In genomic region chr6:66926060-66926459, GRCh38 we compare ENCODE assay signal across 14 cellular contexts.
A peak's percentile ranks its signal among the peaks of the same experiment; 100 is the strongest.
DNase-seq lines count a peak whose midpoint lies in the region; FAIRE-seq and TF ChIP-seq lines count a peak whose summit lies in the region.
"Had no signal": no experiment of that assay in that cellular context is flagged by ENCODE, and none has a peak within 500 bp of the region (broad histone marks: within the 10 kb centered on the region; RNA-seq: fewer than 3 reads in every experiment).

No MANE protein-coding gene starts in this region.

- H3K27me3 Mint-ChIP-seq in endodermal cell (ENCODE audit: insufficient read depth), result peaks cover 11% of the 10 kb centered on the region
- H3K27me3 Mint-ChIP-seq: B cell; stimulated activated naive CD8-positive, alpha-beta T cell treated with anti-CD3 and anti-CD28 coated beads, Interleukin-15, amount 100 ng/mL, for 72 hours had no signal

- WGBS in endodermal cell (ENCODE audit: insufficient coverage in 1 of 2, insufficient read length in 1 of 2), 2 experiments, result 87 to 96% methylated on average over 5 of the region's 5 CpGs
- 89 to 92% (median 90%) methylated on average over 5 of the region's 5 CpGs for WGBS in ovary, 3 donors

- no peak overlapping the region for H3K9ac ChIP-seq in endodermal cell (ENCODE audit: extremely low read depth, low read length, poor library complexity, severe bottlenecking)

- peak; percentile 49 for TF ChIP-seq CTCF in C4-2B (conservative IDR thresholded peaks at IDR 0.05)
- TF ChIP-seq CTCF in endodermal cell (conservative IDR thresholded peaks at IDR 0.05), result peak; percentile 57
- no peak for TF ChIP-seq CTCF in ovary (IDR thresholded peaks at IDR 0.05)

- DNase-seq in HTR-8/SVneo (ENCODE audit: insufficient read length, low spot score) (peak; percentile 2), OCI-M1 (lab: John Stamatoyannopoulos, UW) (peak; percentile 52), endodermal cell (no peak), NCI-H1105 treated with DMSO at 0.1 percent for 48 hours (lab: John Stamatoyannopoulos, UW) (no peak), globus pallidus (ENCODE audit: low spot score) (no peak), NCI-H2227 treated with DMSO at 0.1 percent for 48 hours (lab: John Stamatoyannopoulos, UW) (no peak), ovary (no peak)
- DNase-seq: activated gamma-delta T cell; left lung; NCI-H1694; stimulated activated naive CD8-positive, alpha-beta T cell treated with anti-CD3 and anti-CD28 coated beads, Interleukin-15, amount 100 ng/mL, for 72 hours had no signal

- H3K36me3 ChIP-seq in endodermal cell (ENCODE audit: control insufficient read depth, insufficient read depth, low read length) (no peaks in the 10 kb centered on the region), ovary (no peaks in the 10 kb centered on the region)
- H3K36me3 ChIP-seq: left lung had no signal

- no peak overlapping the region for H3K4me3 Mint-ChIP-seq in endodermal cell
- H3K4me3 Mint-ChIP-seq: B cell; stimulated activated naive CD8-positive, alpha-beta T cell treated with anti-CD3 and anti-CD28 coated beads, Interleukin-15, amount 100 ng/mL, for 72 hours had no signal

- H3K27ac ChIP-seq in C4-2B, result no peak overlapping the region
- H3K27ac ChIP-seq in endodermal cell (ENCODE audit: low read depth, low read length), result no peak overlapping the region
- H3K27ac ChIP-seq in ovary, result no peak overlapping the region
- H3K27ac ChIP-seq: left lung had no signal

- peaks cover 2% of the 10 kb centered on the region for H3K4me1 Mint-ChIP-seq in endodermal cell
- H3K4me1 Mint-ChIP-seq: B cell; stimulated activated naive CD8-positive, alpha-beta T cell treated with anti-CD3 and anti-CD28 coated beads, Interleukin-15, amount 100 ng/mL, for 72 hours had no signal

- H3K4me3 ChIP-seq in endodermal cell (ENCODE audit: low read length) (no peak overlapping the region), ovary (no peak overlapping the region)
- H3K4me3 ChIP-seq: left lung had no signal

- no peak for TF ChIP-seq EP300 in ovary (IDR thresholded peaks at IDR 0.05)

- no peak overlapping the region for H3K27ac Mint-ChIP-seq in endodermal cell
- H3K27ac Mint-ChIP-seq: B cell; stimulated activated naive CD8-positive, alpha-beta T cell treated with anti-CD3 and anti-CD28 coated beads, Interleukin-15, amount 100 ng/mL, for 72 hours had no signal

- FAIRE-seq in HTR-8/SVneo (lab: Jason Lieb, UNC), result no peak
- FAIRE-seq: frontal cortex had no signal

- H3K9me3 Mint-ChIP-seq in endodermal cell, result peaks cover 71% of the 10 kb centered on the region

- intact Hi-C loops in ovary (cut with DNase I), result no loop called here

- H3K9me3 ChIP-seq in endodermal cell (ENCODE audit: control insufficient read depth, low read length) (peaks cover 72% of the 10 kb centered on the region), ovary (no peaks in the 10 kb centered on the region)

- H3K27me3 ChIP-seq in endodermal cell (ENCODE audit: control insufficient read depth, insufficient read depth, low read length, poor library complexity, severe bottlenecking) (no peaks in the 10 kb centered on the region), ovary (no peaks in the 10 kb centered on the region)
- H3K27me3 ChIP-seq: left lung had no signal

- H3K36me3 Mint-ChIP-seq in endodermal cell (ENCODE audit: low read depth), result no peaks in the 10 kb centered on the region

- TF ChIP-seq POLR2A in ovary (IDR thresholded peaks at IDR 0.05), result no peak

- H3K4me1 ChIP-seq in endodermal cell (ENCODE audit: control insufficient read depth, insufficient read depth, low read length), result no peaks in the 10 kb centered on the region
- no peaks in the 10 kb centered on the region for H3K4me1 ChIP-seq in ovary (ENCODE audit: insufficient read depth)
- H3K4me1 ChIP-seq: left lung had no signal

Comparison
In these comparisons a context has a peak if more than half of its experiments do, and no peak if none do; other contexts are left out.
1. CTCF ChIP-seq: peak in C4-2B (single experiment) and endodermal cell (single experiment); none in ovary (0 of 3).
2. DNase-seq: peak in HTR-8/SVneo (single experiment) and OCI-M1 (single experiment); none in endodermal cell (single experiment), NCI-H1105 treated with DMSO at 0.1 percent for 48 hours (single experiment), globus pallidus (single experiment), NCI-H2227 treated with DMSO at 0.1 percent for 48 hours (single experiment) and ovary (0 of 5).